ENCODE assay signal across 1 cellular context in the genomic region with DNA sequence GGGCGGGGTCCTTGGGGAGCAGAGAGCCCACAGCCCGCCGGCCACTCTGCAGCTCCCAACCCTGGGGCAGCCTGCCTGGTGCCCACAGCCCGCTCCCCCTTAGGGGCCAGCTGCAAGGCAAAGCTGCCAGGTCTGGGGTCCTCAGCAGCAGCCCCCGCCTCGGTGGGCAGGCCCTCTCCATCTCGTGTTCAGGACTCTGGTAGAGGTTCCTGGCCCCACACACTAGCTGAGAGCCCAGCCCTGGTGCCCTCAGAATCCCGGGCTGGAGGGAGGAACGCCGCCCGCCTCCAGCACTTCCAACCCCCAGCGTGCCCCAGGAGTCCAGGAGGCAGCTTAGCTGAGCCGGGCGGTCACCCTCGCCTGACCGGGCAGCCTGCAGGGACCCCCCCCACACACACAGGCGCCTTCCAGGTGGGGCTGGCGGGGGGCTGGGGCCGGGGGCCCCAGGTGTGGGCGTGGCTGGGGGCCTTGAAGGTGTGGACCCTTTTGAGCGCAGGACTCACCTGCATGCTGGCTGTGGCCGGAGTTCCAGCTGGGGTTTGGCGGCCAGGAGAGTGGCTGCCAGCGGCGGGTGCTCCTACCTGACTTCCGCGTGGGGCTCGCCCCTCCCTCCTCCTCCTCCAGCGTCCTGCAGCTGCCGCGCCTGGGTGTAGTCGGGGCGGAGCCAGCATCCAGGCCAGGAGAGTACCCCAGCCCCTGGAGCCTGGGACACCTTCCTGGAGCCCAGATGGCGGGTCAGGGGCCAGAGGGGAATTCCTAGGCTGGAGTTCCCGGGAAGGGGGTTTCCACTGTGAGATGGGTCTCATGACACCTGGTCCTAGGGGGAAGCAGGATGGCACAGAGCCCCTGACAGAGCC.
TF ChIP-seq lines count a peak whose summit lies in the region.

Gene ANO9 (minus strand): TSS at position 594 of the 857 bp plus-strand sequence. CDS start 85 bp downstream, at position 509.

TF ChIP-seq in HepG2, 621 proteins besides CTCF, POLR2A, EP300 and RAD21 (continued from another document):
- TF ChIP-seq, protein P1, sequence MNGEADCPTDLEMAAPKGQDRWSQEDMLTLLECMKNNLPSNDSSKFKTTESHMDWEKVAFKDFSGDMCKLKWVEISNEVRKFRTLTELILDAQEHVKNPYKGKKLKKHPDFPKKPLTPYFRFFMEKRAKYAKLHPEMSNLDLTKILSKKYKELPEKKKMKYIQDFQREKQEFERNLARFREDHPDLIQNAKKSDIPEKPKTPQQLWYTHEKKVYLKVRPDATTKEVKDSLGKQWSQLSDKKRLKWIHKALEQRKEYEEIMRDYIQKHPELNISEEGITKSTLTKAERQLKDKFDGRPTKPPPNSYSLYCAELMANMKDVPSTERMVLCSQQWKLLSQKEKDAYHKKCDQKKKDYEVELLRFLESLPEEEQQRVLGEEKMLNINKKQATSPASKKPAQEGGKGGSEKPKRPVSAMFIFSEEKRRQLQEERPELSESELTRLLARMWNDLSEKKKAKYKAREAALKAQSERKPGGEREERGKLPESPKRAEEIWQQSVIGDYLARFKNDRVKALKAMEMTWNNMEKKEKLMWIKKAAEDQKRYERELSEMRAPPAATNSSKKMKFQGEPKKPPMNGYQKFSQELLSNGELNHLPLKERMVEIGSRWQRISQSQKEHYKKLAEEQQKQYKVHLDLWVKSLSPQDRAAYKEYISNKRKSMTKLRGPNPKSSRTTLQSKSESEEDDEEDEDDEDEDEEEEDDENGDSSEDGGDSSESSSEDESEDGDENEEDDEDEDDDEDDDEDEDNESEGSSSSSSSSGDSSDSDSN (CRISPR knock-in tag; IDR thresholded peaks at IDR 0.05): 0 out of 2 replicates have a peak, but pooled peaks have one; percentile 14
- TF ChIP-seq MAZ (IDR thresholded peaks at IDR 0.05; ENCODE audit: borderline replicate concordance, low read depth, low read length) (no peak), MAZ (CRISPR knock-in tag; IDR thresholded peaks at IDR 0.05; ENCODE audit: low read depth) (peak; percentile 37; the same call in 1 of the 2 replicates), MAX (IDR thresholded peaks at IDR 0.05) (peak; percentile 20; the same call in 1 of the 2 replicates), HNRNPL (IDR thresholded peaks at IDR 0.05; ENCODE audit: low read depth, low read length) (peak; percentile 65; the same call in 1 of the 2 replicates), AHR (CRISPR knock-in tag; IDR thresholded peaks at IDR 0.05) (no peak), PAX8 (CRISPR knock-in tag; IDR thresholded peaks at IDR 0.05; ENCODE audit: borderline replicate concordance) (no peak), NFIB (CRISPR knock-in tag; IDR thresholded peaks at IDR 0.05; ENCODE audit: borderline replicate concordance) (no peak), SAP130 (CRISPR knock-in tag; IDR thresholded peaks at IDR 0.05; ENCODE audit: low read depth) (peak; percentile 58; the same call in 1 of the 2 replicates), DZIP1 (CRISPR knock-in tag; IDR thresholded peaks at IDR 0.05) (no peak), LCORL (IDR thresholded peaks at IDR 0.05) (no peak), LCORL (CRISPR knock-in tag; IDR thresholded peaks at IDR 0.05) (peak; percentile 29; the same call in 1 of the 2 replicates), PATZ1 (CRISPR knock-in tag; IDR thresholded peaks at IDR 0.05) (peak; percentile 80), PHF20 (CRISPR knock-in tag; IDR thresholded peaks at IDR 0.05) (0 out of 2 replicates have a peak, but pooled peaks have one; percentile 27), ZNF615 (CRISPR knock-in tag; IDR thresholded peaks at IDR 0.05; ENCODE audit: borderline replicate concordance) (no peak), ZNF678 (CRISPR knock-in tag; IDR thresholded peaks at IDR 0.05) (no peak), NCOA5 (CRISPR knock-in tag; IDR thresholded peaks at IDR 0.05) (no peak), ZNF891 (CRISPR knock-in tag; IDR thresholded peaks at IDR 0.05) (peak; percentile 50; the same call in 1 of the 2 replicates), ZFP36 (IDR thresholded peaks at IDR 0.05; ENCODE audit: borderline replicate concordance, low read depth, low read length, partially characterized antibody) (no peak)
- TF ChIP-seq, protein P2, sequence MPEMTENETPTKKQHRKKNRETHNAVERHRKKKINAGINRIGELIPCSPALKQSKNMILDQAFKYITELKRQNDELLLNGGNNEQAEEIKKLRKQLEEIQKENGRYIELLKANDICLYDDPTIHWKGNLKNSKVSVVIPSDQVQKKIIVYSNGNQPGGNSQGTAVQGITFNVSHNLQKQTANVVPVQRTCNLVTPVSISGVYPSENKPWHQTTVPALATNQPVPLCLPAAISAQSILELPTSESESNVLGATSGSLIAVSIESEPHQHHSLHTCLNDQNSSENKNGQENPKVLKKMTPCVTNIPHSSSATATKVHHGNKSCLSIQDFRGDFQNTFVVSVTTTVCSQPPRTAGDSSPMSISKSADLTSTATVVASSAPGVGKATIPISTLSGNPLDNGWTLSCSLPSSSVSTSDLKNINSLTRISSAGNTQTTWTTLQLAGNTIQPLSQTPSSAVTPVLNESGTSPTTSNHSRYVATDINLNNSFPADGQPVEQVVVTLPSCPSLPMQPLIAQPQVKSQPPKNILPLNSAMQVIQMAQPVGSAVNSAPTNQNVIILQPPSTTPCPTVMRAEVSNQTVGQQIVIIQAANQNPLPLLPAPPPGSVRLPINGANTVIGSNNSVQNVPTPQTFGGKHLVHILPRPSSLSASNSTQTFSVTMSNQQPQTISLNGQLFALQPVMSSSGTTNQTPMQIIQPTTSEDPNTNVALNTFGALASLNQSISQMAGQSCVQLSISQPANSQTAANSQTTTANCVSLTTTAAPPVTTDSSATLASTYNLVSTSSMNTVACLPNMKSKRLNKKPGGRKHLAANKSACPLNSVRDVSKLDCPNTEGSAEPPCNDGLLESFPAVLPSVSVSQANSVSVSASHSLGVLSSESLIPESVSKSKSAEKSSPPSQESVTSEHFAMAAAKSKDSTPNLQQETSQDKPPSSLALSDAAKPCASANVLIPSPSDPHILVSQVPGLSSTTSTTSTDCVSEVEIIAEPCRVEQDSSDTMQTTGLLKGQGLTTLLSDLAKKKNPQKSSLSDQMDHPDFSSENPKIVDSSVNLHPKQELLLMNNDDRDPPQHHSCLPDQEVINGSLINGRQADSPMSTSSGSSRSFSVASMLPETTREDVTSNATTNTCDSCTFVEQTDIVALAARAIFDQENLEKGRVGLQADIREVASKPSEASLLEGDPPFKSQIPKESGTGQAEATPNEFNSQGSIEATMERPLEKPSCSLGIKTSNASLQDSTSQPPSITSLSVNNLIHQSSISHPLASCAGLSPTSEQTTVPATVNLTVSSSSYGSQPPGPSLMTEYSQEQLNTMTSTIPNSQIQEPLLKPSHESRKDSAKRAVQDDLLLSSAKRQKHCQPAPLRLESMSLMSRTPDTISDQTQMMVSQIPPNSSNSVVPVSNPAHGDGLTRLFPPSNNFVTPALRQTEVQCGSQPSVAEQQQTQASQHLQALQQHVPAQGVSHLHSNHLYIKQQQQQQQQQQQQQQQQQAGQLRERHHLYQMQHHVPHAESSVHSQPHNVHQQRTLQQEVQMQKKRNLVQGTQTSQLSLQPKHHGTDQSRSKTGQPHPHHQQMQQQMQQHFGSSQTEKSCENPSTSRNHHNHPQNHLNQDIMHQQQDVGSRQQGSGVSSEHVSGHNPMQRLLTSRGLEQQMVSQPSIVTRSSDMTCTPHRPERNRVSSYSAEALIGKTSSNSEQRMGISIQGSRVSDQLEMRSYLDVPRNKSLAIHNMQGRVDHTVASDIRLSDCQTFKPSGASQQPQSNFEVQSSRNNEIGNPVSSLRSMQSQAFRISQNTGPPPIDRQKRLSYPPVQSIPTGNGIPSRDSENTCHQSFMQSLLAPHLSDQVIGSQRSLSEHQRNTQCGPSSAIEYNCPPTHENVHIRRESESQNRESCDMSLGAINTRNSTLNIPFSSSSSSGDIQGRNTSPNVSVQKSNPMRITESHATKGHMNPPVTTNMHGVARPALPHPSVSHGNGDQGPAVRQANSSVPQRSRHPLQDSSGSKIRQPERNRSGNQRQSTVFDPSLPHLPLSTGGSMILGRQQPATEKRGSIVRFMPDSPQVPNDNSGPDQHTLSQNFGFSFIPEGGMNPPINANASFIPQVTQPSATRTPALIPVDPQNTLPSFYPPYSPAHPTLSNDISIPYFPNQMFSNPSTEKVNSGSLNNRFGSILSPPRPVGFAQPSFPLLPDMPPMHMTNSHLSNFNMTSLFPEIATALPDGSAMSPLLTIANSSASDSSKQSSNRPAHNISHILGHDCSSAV (CRISPR knock-in tag; IDR thresholded peaks at IDR 0.05; ENCODE audit: borderline replicate concordance): no peak
